In genomic region chr1:154352245-154352580, GRCh38 we compare ENCODE assay signal across 8 cellular contexts. TPM values are rescaled to one million over a fixed set of nuclear protein-coding genes. Genes with fewer than 3 reads are reported as not detected.
DNase-seq lines count a peak whose midpoint lies in the region; ATAC-seq lines count a peak whose summit lies in the region.

No MANE protein-coding gene starts in this region.

- H3K4me3 Mint-ChIP-seq in stimulated activated naive CD8-positive, alpha-beta T cell treated with anti-CD3 and anti-CD28 coated beads, Interleukin-15, Interleukin-2, amounts not matched to agents 100 ng/mL and 50 ng/mL, for 24 hours, result peak overlapping the region; percentile 84
- H3K4me3 Mint-ChIP-seq in naive B cell, result peak overlapping the region; percentile 53 to 93 (median 78)

- H3K9me3 Mint-ChIP-seq in stimulated activated naive CD8-positive, alpha-beta T cell treated with anti-CD3 and anti-CD28 coated beads, Interleukin-15, Interleukin-2, amounts not matched to agents 100 ng/mL and 50 ng/mL, for 24 hours, result no peaks in the 10 kb centered on the region
- H3K9me3 Mint-ChIP-seq in naive B cell, result no peaks in the 10 kb centered on the region

- no peak for ATAC-seq in stimulated activated naive CD8-positive, alpha-beta T cell treated with anti-CD3 and anti-CD28 coated beads, Interleukin-15, Interleukin-2, amounts not matched to agents 100 U/mL and 50 U/mL, for 24 hours
- peak in 1 of 2 donors; percentile 12 for ATAC-seq in naive B cell (ENCODE audit: low read depth in 2 of 2)
- ATAC-seq in GM18511 (IDR thresholded peaks at IDR 0.05; ENCODE audit: unreplicated experiment), result no peak
- ATAC-seq in GM19328 (IDR thresholded peaks at IDR 0.05; ENCODE audit: unreplicated experiment), result no peak
- ATAC-seq in HG02870 (IDR thresholded peaks at IDR 0.05; ENCODE audit: unreplicated experiment), result no peak

- H3K27ac Mint-ChIP-seq in stimulated activated naive CD8-positive, alpha-beta T cell treated with anti-CD3 and anti-CD28 coated beads, Interleukin-15, Interleukin-2, amounts not matched to agents 100 ng/mL and 50 ng/mL, for 24 hours, result no peak overlapping the region
- H3K27ac Mint-ChIP-seq in naive B cell, result peak overlapping the region in 1 of 6 donors; percentile 25

- H3K4me1 Mint-ChIP-seq in stimulated activated naive CD8-positive, alpha-beta T cell treated with anti-CD3 and anti-CD28 coated beads, Interleukin-15, Interleukin-2, amounts not matched to agents 100 ng/mL and 50 ng/mL, for 24 hours (ENCODE audit: low read depth), result peaks cover 44% of the 10 kb centered on the region
- peaks cover 21 to 27% (median 22%) of the 10 kb centered on the region in 3 donors for H3K4me1 Mint-ChIP-seq in naive B cell

- peaks cover 23% of the 10 kb centered on the region for H3K36me3 Mint-ChIP-seq in stimulated activated naive CD8-positive, alpha-beta T cell treated with anti-CD3 and anti-CD28 coated beads, Interleukin-15, Interleukin-2, amounts not matched to agents 100 ng/mL and 50 ng/mL, for 24 hours (ENCODE audit: low read depth)
- peaks cover 12 to 20% of the 10 kb centered on the region in 2 donors for H3K36me3 Mint-ChIP-seq in naive B cell

- H3K27ac ChIP-seq in cingulate gyrus (ENCODE audit: low read depth, low read length), result peak overlapping the region; percentile 65

- DNase-seq in stimulated activated naive CD8-positive, alpha-beta T cell treated with anti-CD3 and anti-CD28 coated beads, Interleukin-15, Interleukin-2, amounts not matched to agents 100 U/mL and 50 U/mL, for 24 hours, result no peak
- no peak for DNase-seq in naive B cell
- DNase-seq in DMS153 treated with DMSO at 0.1 percent for 48 hours (lab: John Stamatoyannopoulos, UW; ENCODE audit: unreplicated experiment), result no peak

- H3K27me3 Mint-ChIP-seq in stimulated activated naive CD8-positive, alpha-beta T cell treated with anti-CD3 and anti-CD28 coated beads, Interleukin-15, Interleukin-2, amounts not matched to agents 100 ng/mL and 50 ng/mL, for 24 hours, result peaks cover 5% of the 10 kb centered on the region
- peaks cover 19 to 36% (median 32%) of the 10 kb centered on the region in 3 donors for H3K27me3 Mint-ChIP-seq in naive B cell

RNA-seq across cellular contexts. Expression of gene ATP8B2, which starts 26.9 kb away (rescaled TPM):
- 10 to 100 TPM in 1 of 6 donors, 1 to 10 TPM in 5; 5.0 to 11.7 (median 7.7) TPM for polyA plus RNA-seq in naive B cell (ENCODE audit: low read depth in 6 of 6)

RNA-seq across cellular contexts. Expression of gene AQP10, which starts 31.3 kb away (rescaled TPM):
- under 1 TPM in 2 of 6 donors, not detected in 4; 0.13 to 0.56 TPM for polyA plus RNA-seq in naive B cell (ENCODE audit: low read depth in 6 of 6)

RNA-seq across cellular contexts. Expression of gene IL6R, which starts 52.9 kb away (rescaled TPM):
- 1 to 10 TPM in 2 of 6 donors, under 1 TPM in 4; 0.28 to 1.3 (median 0.75) TPM for polyA plus RNA-seq in naive B cell (ENCODE audit: low read depth in 6 of 6)
